In genomic region chr21:45791562-45792418, GRCh38 we compare ENCODE assay signal across 23 cellular contexts.
"Had no signal": no experiment of that assay in that cellular context is flagged by ENCODE, and none has a peak within 500 bp of the region (broad histone marks: within the 10 kb centered on the region; RNA-seq: fewer than 3 reads in every experiment).

No MANE protein-coding gene starts in this region.

- DNase-seq: activated B cell treated with CpG ODN at 0.5 μM for 24 hours; activated CD4-positive, alpha-beta T cell treated with anti-CD3 and anti-CD28 coated beads, Interleukin-2, amount 50 U/mL, for 4 hours; activated naive CD4-positive, alpha-beta T cell; activated T-cell treated with anti-CD3 and anti-CD28 coated beads for 4 hours; activated T-cell treated with anti-CD3 and anti-CD28 coated beads, Interleukin-2, amount 50 U/mL, for 72 hours; central memory CD4-positive, alpha-beta T cell; foreskin fibroblast; hippocampal formation; left cardiac atrium; naive B cell; nephron progenitor cell; ovary; retina; stimulated activated CD4-positive, alpha-beta T cell treated with anti-CD3 and anti-CD28 coated beads, Interleukin-12 subunit alpha, Interleukin-12 subunit beta, amount 100 ng/mL, for 4 hours; stimulated activated CD4-positive, alpha-beta T cell treated with anti-CD3 and anti-CD28 coated beads, Interleukin-4, amount 100 ng/mL, for 1 hour; stimulated activated naive CD8-positive, alpha-beta T cell treated with anti-CD3 and anti-CD28 coated beads, Interleukin-15, Interleukin-2, amounts not matched to agents 100 U/mL and 50 U/mL, for 24 hours; testis; transverse colon; uterus had no signal

- ATAC-seq: activated naive CD4-positive, alpha-beta T cell treated with anti-CD3 and anti-CD28 coated beads, Interleukin-2, amount 50 U/mL, for 72 hours; activated T-cell treated with anti-CD3 and anti-CD28 coated beads, Interleukin-2, amount 50 U/mL, for 72 hours; left cardiac atrium; sciatic nerve; stimulated activated naive CD8-positive, alpha-beta T cell treated with anti-CD3 and anti-CD28 coated beads, Interleukin-15, Interleukin-2, amounts not matched to agents 100 U/mL and 50 U/mL, for 24 hours had no signal

- H3K27ac ChIP-seq: breast epithelium, ovary, skin epidermis, testis, transverse colon, uterus had no signal
